In genomic region chr17:56292010-56292409, GRCh38 we compare ENCODE assay signal across 18 cellular contexts.
DNase-seq lines count a peak whose midpoint lies in the region; ATAC-seq, FAIRE-seq and TF ChIP-seq lines count a peak whose summit lies in the region.
"Had no signal": no experiment of that assay in that cellular context is flagged by ENCODE, and none has a peak within 500 bp of the region (broad histone marks: within the 10 kb centered on the region; RNA-seq: fewer than 3 reads in every experiment).

No MANE protein-coding gene starts in this region.

- no peak overlapping the region for H3K27ac Mint-ChIP-seq in Calu3 (ENCODE audit: unreplicated experiment)
- H3K27ac Mint-ChIP-seq: activated CD4-positive, alpha-beta memory T cell treated with anti-CD3 and anti-CD28 coated beads for 36 hours; nephron; T-helper 2 cell treated with Interferon-gamma antibody and Interleukin-4, amounts not matched to agents 5 μg/mL and 100 μg/mL, for 36 hours had no signal

- DNase-seq in ACHN (peak; percentile 9), HTR-8/SVneo (ENCODE audit: insufficient read length, low spot score) (no peak), astrocyte of the spinal cord (ENCODE audit: low read depth, low spot score) (peak; percentile 83), kidney epithelial cell (ENCODE audit: low read depth) (peak; percentile 42), Calu3 (no peak), activated T-cell treated with anti-CD3 and anti-CD28 coated beads for 4 hours (no peak)
- DNase-seq: H7, left colon, NCI-H1436, NCI-H524, small intestine had no signal

- no TSS peak for BruUV-seq in Calu3 (replicated peaks; lab: Mats Ljungman, UMichigan)

- H3K4me3 Mint-ChIP-seq in Calu3 (ENCODE audit: low read depth, unreplicated experiment): no peak overlapping the region
- H3K4me3 Mint-ChIP-seq: activated CD4-positive, alpha-beta memory T cell treated with anti-CD3 and anti-CD28 coated beads for 36 hours; nephron; T-helper 2 cell treated with Interferon-gamma antibody and Interleukin-4, amounts not matched to agents 5 μg/mL and 100 μg/mL, for 36 hours had no signal

- H3K27me3 Mint-ChIP-seq in Calu3 (ENCODE audit: unreplicated experiment): peaks cover 6% of the 10 kb centered on the region
- H3K27me3 Mint-ChIP-seq: activated CD4-positive, alpha-beta memory T cell treated with anti-CD3 and anti-CD28 coated beads for 36 hours had no signal

- no peaks in the 10 kb centered on the region for H3K36me3 Mint-ChIP-seq in Calu3 (ENCODE audit: insufficient read depth, unreplicated experiment)
- H3K36me3 Mint-ChIP-seq: activated CD4-positive, alpha-beta memory T cell treated with anti-CD3 and anti-CD28 coated beads for 36 hours had no signal

- TF ChIP-seq CTCF in astrocyte of the spinal cord (IDR thresholded peaks at IDR 0.05; ENCODE audit: low read depth, low read length) (no peak), kidney epithelial cell (IDR thresholded peaks at IDR 0.05; ENCODE audit: insufficient read depth, low read length, poor library complexity, severe bottlenecking) (no peak), Calu3 (IDR thresholded peaks at IDR 0.05; ENCODE audit: unreplicated experiment) (no peak)

- peaks cover 9% of the 10 kb centered on the region for H3K4me1 Mint-ChIP-seq in Calu3 (ENCODE audit: low read depth, unreplicated experiment)

- no peaks in the 10 kb centered on the region for H3K36me3 ChIP-seq in kidney epithelial cell (ENCODE audit: control insufficient read depth, insufficient read depth, low read length)
- H3K36me3 ChIP-seq: gastroesophageal sphincter, tibial nerve had no signal

- peak; percentile 4 for FAIRE-seq in HTR-8/SVneo (lab: Jason Lieb, UNC)
- FAIRE-seq: small intestine had no signal

- H3K27me3 ChIP-seq in kidney epithelial cell (ENCODE audit: control insufficient read depth, insufficient read depth, low read length): no peaks in the 10 kb centered on the region
- H3K27me3 ChIP-seq: gastroesophageal sphincter, tibial nerve had no signal

- H3K9me3 Mint-ChIP-seq in Calu3 (ENCODE audit: low read depth, unreplicated experiment): no peaks in the 10 kb centered on the region
- H3K9me3 Mint-ChIP-seq: activated CD4-positive, alpha-beta memory T cell treated with anti-CD3 and anti-CD28 coated beads for 36 hours; nephron; T-helper 2 cell treated with Interferon-gamma antibody and Interleukin-4, amounts not matched to agents 5 μg/mL and 100 μg/mL, for 36 hours had no signal

- CTCF ChIA-PET in Calu3 (lab: Charles Lee): no interaction called here

- intact Hi-C loops in Calu3 (cut with micrococcal nuclease; ENCODE audit: unreplicated experiment): no loop called here

- ATAC-seq in HG03571 (IDR thresholded peaks at IDR 0.05; ENCODE audit: unreplicated experiment) (no peak), esophagus mucosa (no peak)
- ATAC-seq: gastroesophageal sphincter, left colon had no signal

- in situ Hi-C loops in ACHN (cut with HindIII; ENCODE audit: low pct_ligation_motif_present, low pct_unique_long_range_greater_than_20kb, low sequenced_read_pairs): no loop called here
- in situ Hi-C loops in astrocyte of the spinal cord (cut with HindIII; ENCODE audit: low sequenced_read_pairs): no loop called here

- H3K4me3 ChIP-seq in astrocyte of the spinal cord (ENCODE audit: low read depth, low read length) (no peak overlapping the region), kidney epithelial cell (ENCODE audit: low read depth, low read length) (no peak overlapping the region)
- H3K4me3 ChIP-seq: gastroesophageal sphincter, tibial nerve had no signal

Comparison
In these comparisons a context has a peak if more than half of its experiments do, and no peak if none do; other contexts are left out.
1. DNase-seq: peak in ACHN (single experiment), astrocyte of the spinal cord (single experiment) and kidney epithelial cell (single experiment); none in HTR-8/SVneo (single experiment), Calu3 (single experiment) and activated T-cell treated with anti-CD3 and anti-CD28 coated beads for 4 hours (single experiment).